29 cellular contexts compared by ENCODE assay signal in the genomic region with DNA sequence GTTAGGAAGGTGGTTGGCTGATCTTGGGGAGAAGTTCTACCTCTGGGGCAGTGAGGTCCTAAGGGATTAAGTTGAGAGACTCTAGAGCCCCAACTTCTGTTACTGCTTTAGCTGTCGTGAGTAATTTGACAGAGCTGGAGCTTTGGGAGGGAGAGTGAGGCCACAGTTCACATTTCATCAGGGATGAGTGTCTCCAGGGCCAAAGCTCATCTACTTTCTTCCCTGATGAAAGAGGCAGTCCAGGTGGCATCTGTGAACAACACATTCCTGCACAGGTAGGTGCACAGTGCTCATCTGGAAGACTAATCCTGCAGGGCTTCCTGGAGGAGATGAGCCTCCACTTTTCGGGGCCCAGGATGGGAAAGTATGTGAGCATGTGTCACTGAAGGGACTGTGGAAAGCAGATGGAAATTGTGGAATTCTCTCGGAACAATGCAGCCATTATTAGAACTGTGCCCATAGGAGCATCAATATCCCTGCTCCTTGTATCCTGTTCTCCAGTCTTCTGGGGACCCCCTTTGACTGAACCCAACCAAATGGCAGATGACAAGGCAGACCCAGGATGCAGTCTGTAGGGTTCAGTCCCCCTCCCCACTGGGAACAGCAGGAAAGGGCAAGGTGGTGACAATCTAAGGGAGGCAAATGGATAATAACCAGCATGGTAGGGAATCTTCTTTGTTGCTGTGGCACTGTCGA. TPM values are rescaled to one million over a fixed set of nuclear protein-coding genes. Genes with fewer than 3 reads are reported as not detected.
A peak's percentile ranks its signal among the peaks of the same experiment; 100 is the strongest.
DNase-seq lines count a peak whose midpoint lies in the region; ATAC-seq and TF ChIP-seq lines count a peak whose summit lies in the region.
"Had no signal": no experiment of that assay in that cellular context is flagged by ENCODE, and none has a peak within 500 bp of the region (broad histone marks: within the 10 kb centered on the region; RNA-seq: fewer than 3 reads in every experiment).

No MANE protein-coding gene starts in this region.

- DNase-seq in AG20443 (ENCODE audit: low spot score) = peak; percentile 4
- DNase-seq in CD8-positive, alpha-beta T cell = no peak
- no peak for DNase-seq in left lobe of liver (ENCODE audit: low spot score)
- DNase-seq in NOMO-1 treated with DMSO at 0.1 percent for 48 hours (lab: John Stamatoyannopoulos, UW; ENCODE audit: unreplicated experiment) = no peak
- DNase-seq in stimulated activated CD4-positive, alpha-beta T cell treated with anti-CD3 and anti-CD28 coated beads, Interleukin-15, amount 100 ng/mL, for 24 hours = no peak
- DNase-seq: activated CD4-positive, alpha-beta T cell treated with anti-CD3 and anti-CD28 coated beads for 36 hours; activated effector memory CD4-positive, alpha-beta T cell treated with anti-CD3 and anti-CD28 coated beads, Interleukin-2, amount 50 U/mL, for 16 hours; adrenal gland; effector memory CD4-positive, alpha-beta T cell; naive B cell; NCI-H146; NCI-H524 treated with DMSO at 0.1 percent for 48 hours; pancreas; right cardiac atrium; stimulated activated CD4-positive, alpha-beta T cell treated with anti-CD3 and anti-CD28 coated beads, Interleukin-12 subunit alpha, Interleukin-12 subunit beta, amount 100 ng/mL, for 4 hours; stimulated activated CD4-positive, alpha-beta T cell treated with anti-CD3 and anti-CD28 coated beads, Interleukin-4, amount 100 ng/mL, for 4 hours; stomach; T-helper 2 cell had no signal

- peaks cover 17% of the 10 kb centered on the region for H3K4me1 ChIP-seq in CD8-positive, alpha-beta T cell (ENCODE audit: insufficient read depth, low read length)
- H3K4me1 ChIP-seq: pancreas had no signal

- no peak for TF ChIP-seq CTCF in CD8-positive, alpha-beta T cell (IDR thresholded peaks at IDR 0.05)

- POLR2A ChIA-PET in CD8-positive, alpha-beta T cell (lab: Charles Lee) = interaction anchor here (0.7 kb wide), 1 partner anchor 14 kb away, joined by 3 read pairs; no protein-coding TSS in a partner anchor

- peaks cover 42% of the 10 kb centered on the region for H3K4me1 Mint-ChIP-seq in CD8-positive, alpha-beta T cell (ENCODE audit: low read depth)
- H3K4me1 Mint-ChIP-seq in activated naive CD8-positive, alpha-beta T cell (ENCODE audit: low read depth) = peaks cover 34% of the 10 kb centered on the region
- H3K4me1 Mint-ChIP-seq: CD14-positive monocyte had no signal

- H3K27ac Mint-ChIP-seq in CD8-positive, alpha-beta T cell = peak overlapping the region; percentile 4
- H3K27ac Mint-ChIP-seq in activated naive CD8-positive, alpha-beta T cell = peak overlapping the region; percentile 25

- H3K4me3 Mint-ChIP-seq in CD8-positive, alpha-beta T cell = no peak overlapping the region
- no peak overlapping the region for H3K4me3 Mint-ChIP-seq in activated naive CD8-positive, alpha-beta T cell
- H3K4me3 Mint-ChIP-seq: activated CD4-positive, alpha-beta T cell treated with anti-CD3 and anti-CD28 coated beads for 36 hours; CD14-positive monocyte; naive B cell had no signal

- no peaks in the 10 kb centered on the region for H3K9me3 Mint-ChIP-seq in CD8-positive, alpha-beta T cell
- H3K9me3 Mint-ChIP-seq in activated naive CD8-positive, alpha-beta T cell (ENCODE audit: low read depth) = no peaks in the 10 kb centered on the region
- H3K9me3 Mint-ChIP-seq: brain, naive B cell had no signal

- no peak for ATAC-seq in CD8-positive, alpha-beta T cell
- peak; percentile 20 for ATAC-seq in left lobe of liver
- no peak for ATAC-seq in HG02981 (IDR thresholded peaks at IDR 0.05; ENCODE audit: unreplicated experiment)
- ATAC-seq in GM19463 (IDR thresholded peaks at IDR 0.05; ENCODE audit: unreplicated experiment) = no peak
- ATAC-seq: activated CD4-positive, alpha-beta T cell treated with anti-CD3 and anti-CD28 coated beads for 36 hours; pancreas; right cardiac atrium had no signal

- no peaks in the 10 kb centered on the region for H3K27me3 ChIP-seq in CD8-positive, alpha-beta T cell (ENCODE audit: insufficient read depth, low read length)
- H3K27me3 ChIP-seq: adrenal gland, pancreas, stomach, tibial nerve had no signal

- peaks cover 47% of the 10 kb centered on the region for H3K36me3 ChIP-seq in CD8-positive, alpha-beta T cell (ENCODE audit: insufficient read depth, low read length)

- intact Hi-C loops in CD8-positive, alpha-beta T cell (cut with DNase I, micrococcal nuclease) = no loop called here

- no peak overlapping the region for H3K27ac ChIP-seq in CD8-positive, alpha-beta T cell (ENCODE audit: low read depth, low read length)
- H3K27ac ChIP-seq: adrenal gland, KMS-11, pancreas, stomach, tibial nerve had no signal

- H3K4me3 ChIP-seq in CD8-positive, alpha-beta T cell (ENCODE audit: low read depth, low read length) = no peak overlapping the region
- H3K4me3 ChIP-seq: adrenal gland, pancreas, stomach, tibial nerve had no signal

- peaks cover 78% of the 10 kb centered on the region for H3K36me3 Mint-ChIP-seq in CD8-positive, alpha-beta T cell
- peaks cover 2% of the 10 kb centered on the region for H3K36me3 Mint-ChIP-seq in activated naive CD8-positive, alpha-beta T cell

- CTCF ChIA-PET in CD8-positive, alpha-beta T cell (lab: Charles Lee) = interaction anchor here (1.0 to 1.2 kb wide), 2 partner anchors 9 to 81 kb away, joined by 3 to 5 read pairs; no protein-coding TSS in a partner anchor

- no peaks in the 10 kb centered on the region for H3K9me3 ChIP-seq in CD8-positive, alpha-beta T cell (ENCODE audit: low read length)
- H3K9me3 ChIP-seq: adrenal gland, pancreas, stomach, tibial nerve had no signal

- H3K27me3 Mint-ChIP-seq in CD8-positive, alpha-beta T cell (ENCODE audit: low read depth) = no peaks in the 10 kb centered on the region
- H3K27me3 Mint-ChIP-seq in activated naive CD8-positive, alpha-beta T cell = no peaks in the 10 kb centered on the region
- H3K27me3 Mint-ChIP-seq: activated CD4-positive, alpha-beta T cell treated with anti-CD3 and anti-CD28 coated beads for 36 hours; naive B cell had no signal

RNA-seq across cellular contexts. Expression of gene DYNLL2, which starts 9.0 kb away (rescaled TPM):
- 10 to 100 TPM; 30.5 to 30.6 TPM for total RNA-seq in CD8-positive, alpha-beta T cell
- total RNA-seq in left lobe of liver = 24.4 TPM

RNA-seq across cellular contexts. Expression of gene OR4D1, which starts 55.9 kb away (rescaled TPM):
- under 1 TPM; 0.49 to 0.61 TPM for total RNA-seq in CD8-positive, alpha-beta T cell
- total RNA-seq in left lobe of liver = not detected
- total RNA-seq: adrenal gland, esophagus mucosa, HT1080, mesenteric fat pad, pancreas, right cardiac atrium, SK-MEL-5, stomach, tibial nerve had no signal
